In genomic region chr7:71504697-71505441, GRCh38 we compare ENCODE assay signal across 14 cellular contexts.
DNase-seq lines count a peak whose midpoint lies in the region; ATAC-seq and TF ChIP-seq lines count a peak whose summit lies in the region.
"Had no signal": no experiment of that assay in that cellular context is flagged by ENCODE, and none has a peak within 500 bp of the region (broad histone marks: within the 10 kb centered on the region; RNA-seq: fewer than 3 reads in every experiment).

No MANE protein-coding gene starts in this region.

- peak; percentile 81 for ATAC-seq in WTC11
- ATAC-seq: CD8-positive, alpha-beta T cell; GM12878; HepG2 had no signal

- no peak for TF ChIP-seq CTCF in WTC11 (IDR thresholded peaks at IDR 0.05)

- no peak overlapping the region for H3K4me3 ChIP-seq in H7 (ENCODE audit: insufficient read depth, low read depth, low read length)
- H3K4me3 ChIP-seq: BLaER1 treated with 17β-estradiol and CSF1 and Interleukin-3, amounts not matched to agents 10 nM and 100 nM; GM12878 had no signal

- peaks cover 33% of the 10 kb centered on the region for H3K36me3 Mint-ChIP-seq in WTC11
- H3K36me3 Mint-ChIP-seq: CD8-positive, alpha-beta T cell; IgD-negative memory B cell had no signal

- POLR2A ChIA-PET in WTC11 (lab: Charles Lee) = no interaction called here

- H3K9me3 Mint-ChIP-seq in WTC11 = peaks cover 15% of the 10 kb centered on the region

- peaks cover 26% of the 10 kb centered on the region for H3K4me1 Mint-ChIP-seq in WTC11
- H3K4me1 Mint-ChIP-seq: B cell, IgD-negative memory B cell had no signal

- no peaks in the 10 kb centered on the region for H3K27me3 Mint-ChIP-seq in WTC11 (ENCODE audit: low read depth)
- H3K27me3 Mint-ChIP-seq: B cell had no signal

- no peaks in the 10 kb centered on the region; the same call in 1 of the 2 replicates for H3K36me3 ChIP-seq in H7 (replicated peaks; ENCODE audit: control insufficient read depth, insufficient read depth, low read length)
- H3K36me3 ChIP-seq: BLaER1 treated with 17β-estradiol and CSF1 and Interleukin-3, amounts not matched to agents 10 nM and 100 nM had no signal

- peak overlapping the region; percentile 50; the same call in 1 of the 2 replicates for H3K27ac Mint-ChIP-seq in WTC11
- H3K27ac Mint-ChIP-seq: B cell; CD8-positive, alpha-beta T cell had no signal

- H3K4me3 Mint-ChIP-seq in WTC11 = no peak overlapping the region
- H3K4me3 Mint-ChIP-seq: B cell; CD8-positive, alpha-beta T cell; IgD-negative memory B cell had no signal

- CTCF ChIA-PET in WTC11 (lab: Charles Lee) = interaction anchor here (0.9 to 1.7 kb wide), 3 partner anchors 32 to 267 kb away, joined by 3 to 4 read pairs (median 3); no protein-coding TSS in a partner anchor

- DNase-seq in H7 = peak; percentile 53
- DNase-seq in WTC11 (ENCODE audit: low spot score) = no peak
- peak; percentile 33 for DNase-seq in iPS DF 19.7 (ENCODE audit: low read depth, low spot score)
- DNase-seq in NCI-H510A (lab: John Stamatoyannopoulos, UW) = no peak
- no peak for DNase-seq in NCI-H1417 (lab: John Stamatoyannopoulos, UW)
- no peak for DNase-seq in kidney tubule cell (ENCODE audit: low spot score)
- DNase-seq: Calu3; CD8-positive, alpha-beta T cell; DMS79 treated with DMSO at 0.1 percent for 48 hours had no signal

- H3K27me3 ChIP-seq in H7 (ENCODE audit: control insufficient read depth, insufficient read depth, low read length) = no peaks in the 10 kb centered on the region
- H3K27me3 ChIP-seq: BLaER1 treated with 17β-estradiol and CSF1 and Interleukin-3, amounts not matched to agents 10 nM and 100 nM had no signal

TF ChIP-seq in WTC11, 78 proteins besides CTCF, POLR2A, EP300 and RAD21:
- TF ChIP-seq ZNF121 (CRISPR knock-in tag; IDR thresholded peaks at IDR 0.05) = 0 out of 2 replicates have a peak, but pooled peaks have one; percentile 47
- TF ChIP-seq FOXP4 (CRISPR knock-in tag; IDR thresholded peaks at IDR 0.05) = peak; percentile 12; the same call in 1 of the 2 replicates
- peak; percentile 61; the same call in 1 of the 2 replicates for TF ChIP-seq GTF2I (CRISPR knock-in tag; conservative IDR thresholded peaks at IDR 0.05)
- TF ChIP-seq SMAD3 (CRISPR knock-in tag; IDR thresholded peaks at IDR 0.05; ENCODE audit: borderline replicate concordance) = no peak
- no peak for TF ChIP-seq IRF2 (CRISPR knock-in tag; IDR thresholded peaks at IDR 0.05; ENCODE audit: borderline replicate concordance, low read depth)

Comparison
In these comparisons a context has a peak if more than half of its experiments do, and no peak if none do; other contexts are left out.
1. DNase-seq: peak in H7 (single experiment) and iPS DF 19.7 (single experiment); none in WTC11 (single experiment), NCI-H510A (single experiment), NCI-H1417 (0 of 3) and kidney tubule cell (single experiment).